ENCODE assay signal across 1 cellular context in the genomic region with DNA sequence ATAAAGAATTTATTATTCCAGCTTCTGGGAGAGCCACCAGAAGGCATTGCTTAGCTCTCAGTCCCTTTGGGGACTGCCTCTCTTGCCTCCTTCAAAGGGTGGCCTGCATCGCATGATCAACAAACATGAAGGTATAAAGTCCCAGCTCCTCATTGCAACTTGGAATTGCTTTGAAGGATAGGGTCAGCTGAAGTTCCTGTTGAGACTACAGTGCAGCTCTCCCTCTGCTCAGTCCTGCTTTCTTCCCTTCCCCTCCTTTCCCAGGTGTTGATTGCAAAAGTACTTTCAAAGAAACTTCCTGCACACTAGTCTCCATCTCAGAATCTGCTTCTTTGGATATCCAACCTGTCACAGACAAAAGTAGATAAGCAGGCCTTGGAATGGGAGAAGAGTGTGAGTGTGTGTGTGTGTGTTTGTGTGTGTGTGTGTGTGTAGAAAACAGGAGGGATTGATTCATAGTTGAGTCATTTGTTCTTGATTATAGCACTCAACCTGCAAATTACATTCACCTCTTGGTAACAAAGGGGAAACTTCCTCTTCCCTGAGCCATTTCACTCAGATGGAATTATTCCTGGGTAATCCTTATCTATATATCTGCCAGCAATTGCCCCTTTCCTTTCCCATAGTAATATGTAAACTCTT.
TF ChIP-seq lines count a peak whose summit lies in the region.

No MANE protein-coding gene starts in this region.

TF ChIP-seq in GM12878, 131 proteins besides CTCF, POLR2A, EP300 and RAD21:
- 0 out of 2 replicates have a peak, but pooled peaks have one; percentile 27 for TF ChIP-seq EED (IDR thresholded peaks at IDR 0.05; ENCODE audit: low read depth)
- TF ChIP-seq FOS (IDR thresholded peaks at IDR 0.05; ENCODE audit: borderline replicate concordance, extremely low read depth, insufficient read length), result no peak
